ENCODE assay signal across 1 cellular context in genomic region chr19:46791944-46792343, GRCh38.
TF ChIP-seq lines count a peak whose summit lies in the region.

No MANE protein-coding gene starts in this region.

TF ChIP-seq in GM23338, 12 proteins besides CTCF, POLR2A, EP300 and RAD21 (continued from another document):
- TF ChIP-seq ZNF462 (CRISPR knock-in tag; IDR thresholded peaks at IDR 0.05) = no peak
